10 cellular contexts compared by ENCODE assay signal in genomic region chr12:14186193-14186502, GRCh38.
A peak's percentile ranks its signal among the peaks of the same experiment; 100 is the strongest.
DNase-seq lines count a peak whose midpoint lies in the region; ATAC-seq and TF ChIP-seq lines count a peak whose summit lies in the region.
"Had no signal": no experiment of that assay in that cellular context is flagged by ENCODE, and none has a peak within 500 bp of the region (broad histone marks: within the 10 kb centered on the region; RNA-seq: fewer than 3 reads in every experiment).

No MANE protein-coding gene starts in this region.

- DNase-seq in activated B cell treated with CpG ODN at 0.5 μM for 24 hours: no peak
- no peak for DNase-seq in left cardiac atrium
- no peak for DNase-seq in inferior parietal cortex (ENCODE audit: extremely low spot score)
- no peak for DNase-seq in COLO668 (lab: John Stamatoyannopoulos, UW; ENCODE audit: unreplicated experiment)
- DNase-seq: NK-92 treated with Interleukin-12 subunit alpha and Interleukin-12 subunit beta, amount 100 ng/mL, for 24 hours had no signal

- POLR2A ChIA-PET in activated B cell treated with CpG ODN at 0.5 μM for 24 hours (lab: Charles Lee): interaction anchor here (0.6 to 2.4 kb wide), 9 partner anchors 13 to 584 kb away, joined by 3 to 18 read pairs (median 5); partner anchors contain the start of gene ATF7IP

- no peaks in the 10 kb centered on the region for H3K36me3 Mint-ChIP-seq in activated B cell treated with CpG ODN at 0.5 μM for 24 hours (ENCODE audit: low read depth)
- H3K36me3 Mint-ChIP-seq: CD4-positive, CD25-positive, alpha-beta regulatory T cell had no signal

- TF ChIP-seq CTCF in 22Rv1 (IDR thresholded peaks at IDR 0.05) (peak; percentile 65), activated B cell treated with CpG ODN at 0.5 μM for 24 hours (IDR thresholded peaks at IDR 0.05) (no peak)

- H3K4me1 Mint-ChIP-seq in activated B cell treated with CpG ODN at 0.5 μM for 24 hours: peaks cover 36% of the 10 kb centered on the region

- intact Hi-C loops in activated B cell treated with CpG ODN at 0.5 μM for 24 hours (cut with micrococcal nuclease): loop anchor here (1.0 to 5.0 kb wide), 2 partner anchors 478 to 531 kb away; no protein-coding TSS in a partner anchor
- intact Hi-C loops in left cardiac atrium (cut with DNase I): no loop called here

- ATAC-seq in GM21360 (IDR thresholded peaks at IDR 0.05; ENCODE audit: unreplicated experiment) (peak; percentile 9), HG03378 (IDR thresholded peaks at IDR 0.05; ENCODE audit: unreplicated experiment) (peak; percentile 8), activated B cell treated with CpG ODN at 0.5 μM for 24 hours (ENCODE audit: low read depth) (no peak), left cardiac atrium (no peak), HG02885 (IDR thresholded peaks at IDR 0.05; ENCODE audit: poor library complexity, unreplicated experiment) (no peak)

- H3K4me3 Mint-ChIP-seq in activated B cell treated with CpG ODN at 0.5 μM for 24 hours: peak overlapping the region; percentile 69
- H3K4me3 Mint-ChIP-seq: CD4-positive, CD25-positive, alpha-beta regulatory T cell had no signal

- H3K9me3 Mint-ChIP-seq in activated B cell treated with CpG ODN at 0.5 μM for 24 hours: no peaks in the 10 kb centered on the region
- H3K9me3 Mint-ChIP-seq: CD4-positive, CD25-positive, alpha-beta regulatory T cell had no signal

- CTCF ChIA-PET in activated B cell treated with CpG ODN at 0.5 μM for 24 hours (lab: Charles Lee): interaction anchor here (0.6 to 4.1 kb wide), 28 partner anchors 10 to 584 kb away, joined by 3 to 46 read pairs (median 4); partner anchors contain the start of gene ATF7IP

- peak overlapping the region; percentile 87 for H3K27ac Mint-ChIP-seq in activated B cell treated with CpG ODN at 0.5 μM for 24 hours
- H3K27ac Mint-ChIP-seq: CD4-positive, CD25-positive, alpha-beta regulatory T cell had no signal

- H3K27ac ChIP-seq in 22Rv1: no peak overlapping the region

- H3K27me3 Mint-ChIP-seq in activated B cell treated with CpG ODN at 0.5 μM for 24 hours: no peaks in the 10 kb centered on the region

Comparison
In these comparisons a context has a peak if more than half of its experiments do, and no peak if none do; other contexts are left out.
1. ATAC-seq: peak in GM21360 (single experiment) and HG03378 (single experiment); none in activated B cell treated with CpG ODN at 0.5 μM for 24 hours (single experiment), left cardiac atrium (0 of 2) and HG02885 (single experiment).